7 cellular contexts compared by ENCODE assay signal in the genomic region with DNA sequence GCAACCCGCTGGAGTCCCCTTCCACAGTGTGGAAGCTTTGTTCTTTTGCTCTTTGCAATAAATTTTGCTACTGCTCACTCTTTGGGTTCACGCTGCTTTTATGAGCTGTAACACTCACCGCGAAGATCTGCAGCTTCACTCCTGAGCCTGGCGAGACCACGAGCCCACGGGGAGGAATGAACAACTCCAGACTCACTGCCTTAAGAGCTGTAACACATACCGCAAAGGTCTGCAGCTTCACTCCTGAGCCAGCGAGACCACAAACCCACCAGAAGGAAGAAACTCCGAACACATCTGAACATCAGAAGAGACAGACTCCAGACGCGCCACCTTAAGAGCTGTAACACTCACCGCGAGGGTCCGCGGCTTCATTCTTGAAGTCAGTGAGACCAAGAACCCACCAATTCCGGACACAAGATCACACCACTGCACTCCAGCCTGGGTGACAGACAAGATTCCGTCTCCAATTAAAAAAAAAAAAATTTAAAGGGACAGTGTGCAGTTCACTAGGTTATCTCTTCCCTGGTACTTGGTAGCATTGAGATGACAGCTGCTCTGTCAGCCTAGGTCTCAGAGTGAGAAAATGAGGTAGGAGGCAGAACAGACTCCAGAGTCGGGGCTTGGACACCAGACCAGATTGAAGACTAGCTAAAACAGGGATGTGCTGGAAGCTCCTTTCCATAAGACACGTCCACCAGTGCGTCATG. TPM values are rescaled to one million over a fixed set of nuclear protein-coding genes. Genes with fewer than 3 reads are reported as not detected.
A peak's percentile ranks its signal among the peaks of the same experiment; 100 is the strongest.
DNase-seq lines count a peak whose midpoint lies in the region; ATAC-seq, FAIRE-seq and TF ChIP-seq lines count a peak whose summit lies in the region.
"Not testable (repeated sequence)": the region's sequence is repeated elsewhere in the genome, so short reads cannot be mapped to it uniquely, and the experiment has no call there.

No MANE protein-coding gene starts in this region.

- not testable (repeated sequence) for H3K36me3 Mint-ChIP-seq in CD8-positive, alpha-beta memory T cell; T-helper 1 cell treated with Interleukin-12 subunit alpha and Interleukin-12 subunit beta and Interleukin-4 antibody, amounts not matched to agents 30 μg/mL and 1 μg/mL, for 36 hours (ENCODE audit: low read depth); activated CD4-positive, alpha-beta memory T cell treated with anti-CD3 and anti-CD28 coated beads, Interleukin-2, amount 10 ng/mL, durations not matched to agents 7 days and 5 days (ENCODE audit: low read depth); activated T-cell treated with anti-CD3 and anti-CD28 coated beads, Interleukin-2, amount 50 U/mL, for 4 hours (ENCODE audit: insufficient read depth); activated naive CD4-positive, alpha-beta T cell treated with anti-CD3 and anti-CD28 coated beads, Interleukin-2, amount 10 ng/mL, durations not matched to agents 7 days and 5 days; natural killer cell treated with Interleukin-12 subunit alpha and Interleukin-12 subunit beta and Interleukin-15 and Interleukin-18, amount 100 ng/mL, for 72 hours

- H2AFZ ChIP-seq in K562 (ENCODE audit: low read depth, low read length), result not testable (repeated sequence)

- TF ChIP-seq POLR2A in K562 (conservative IDR thresholded peaks at IDR 0.05), result not testable (repeated sequence)

- TF ChIP-seq RAD21 in K562 (CRISPR knock-in tag; conservative IDR thresholded peaks at IDR 0.05 in 1 of 2, IDR thresholded peaks at IDR 0.05 in 1 of 2), result not testable (repeated sequence)

- FAIRE-seq in K562 (lab: Jason Lieb, UNC), result not testable (repeated sequence)

- not testable (repeated sequence) for H3K27me3 ChIP-seq in CD8-positive, alpha-beta memory T cell (ENCODE audit: insufficient read depth, low read length, poor library complexity, severe bottlenecking)
- H3K27me3 ChIP-seq in K562 (ENCODE audit: control insufficient read depth in 2 of 2, insufficient read depth in 2 of 2, low read length in 2 of 2), result peaks cover 11 to 12% of the 10 kb centered on the region in 2 experiments; a peak in 3 of 5 replicates

- H3K4me2 ChIP-seq in K562 (ENCODE audit: insufficient read depth, low read length), result not testable (repeated sequence)

- peak; percentile 34 to 63 for ATAC-seq in activated T-cell treated with anti-CD3 and anti-CD28 coated beads, Interleukin-2, amount 50 U/mL, for 4 hours
- not testable (repeated sequence) for ATAC-seq in K562; natural killer cell treated with Interleukin-12 subunit alpha and Interleukin-12 subunit beta and Interleukin-15 and Interleukin-18, amount 100 ng/mL, for 72 hours

- in situ Hi-C loops in K562 (cut with MboI), result not testable (repeated sequence)

- intact Hi-C loops in K562 (cut with micrococcal nuclease), result not testable (repeated sequence)

- 37% methylated on average over 14 of the region's 21 CpGs for WGBS in K562 (ENCODE audit: insufficient coverage, low coverage, missing lambda C conversion rate)

- TSS peak; percentile 84 for BruUV-seq in K562 (replicated peaks; lab: Mats Ljungman, UMichigan)

- TF ChIP-seq EP300 in K562 (IDR thresholded peaks at IDR 0.05; ENCODE audit: low read length), result not testable (repeated sequence)

- not testable (repeated sequence) for H3K9ac ChIP-seq in K562 (ENCODE audit: insufficient read depth in 1 of 2, low read depth in 2 of 2, low read length in 2 of 2)

- not testable (repeated sequence) for H3K9me1 ChIP-seq in K562 (ENCODE audit: control insufficient read depth, insufficient read depth, low read length)

- H3K4me3 ChIP-seq in CD8-positive, alpha-beta memory T cell (ENCODE audit: low read length), result peak overlapping the region; percentile 12
- H3K4me3 ChIP-seq in K562, result not testable (repeated sequence)

- H3K27ac ChIP-seq in CD8-positive, alpha-beta memory T cell (ENCODE audit: low read depth, low read length); K562 (ENCODE audit: extremely low read depth, low read depth, low read length): not testable (repeated sequence)

- H3K27me3 Mint-ChIP-seq in CD8-positive, alpha-beta memory T cell, result peaks cover 17 to 26% of the 10 kb centered on the region in 2 donors
- H3K27me3 Mint-ChIP-seq in T-helper 1 cell treated with Interleukin-12 subunit alpha and Interleukin-12 subunit beta and Interleukin-4 antibody, amounts not matched to agents 30 μg/mL and 1 μg/mL, for 36 hours (ENCODE audit: low read depth), result peaks cover 33% of the 10 kb centered on the region
- peaks cover 13% of the 10 kb centered on the region for H3K27me3 Mint-ChIP-seq in activated CD4-positive, alpha-beta memory T cell treated with anti-CD3 and anti-CD28 coated beads, Interleukin-2, amount 10 ng/mL, durations not matched to agents 7 days and 5 days
- peaks cover 29% of the 10 kb centered on the region for H3K27me3 Mint-ChIP-seq in activated T-cell treated with anti-CD3 and anti-CD28 coated beads, Interleukin-2, amount 50 U/mL, for 4 hours (ENCODE audit: low read depth)
- peaks cover 63% of the 10 kb centered on the region for H3K27me3 Mint-ChIP-seq in activated naive CD4-positive, alpha-beta T cell treated with anti-CD3 and anti-CD28 coated beads, Interleukin-2, amount 10 ng/mL, durations not matched to agents 7 days and 5 days
- peaks cover 14 to 15% of the 10 kb centered on the region in 2 donors for H3K27me3 Mint-ChIP-seq in natural killer cell treated with Interleukin-12 subunit alpha and Interleukin-12 subunit beta and Interleukin-15 and Interleukin-18, amount 100 ng/mL, for 72 hours

- H3K27ac Mint-ChIP-seq in CD8-positive, alpha-beta memory T cell, result peak overlapping the region; percentile 1 to 96 (median 88)
- H3K27ac Mint-ChIP-seq in T-helper 1 cell treated with Interleukin-12 subunit alpha and Interleukin-12 subunit beta and Interleukin-4 antibody, amounts not matched to agents 30 μg/mL and 1 μg/mL, for 36 hours, result peak overlapping the region; percentile 11
- H3K27ac Mint-ChIP-seq in activated CD4-positive, alpha-beta memory T cell treated with anti-CD3 and anti-CD28 coated beads, Interleukin-2, amount 10 ng/mL, durations not matched to agents 7 days and 5 days, result not testable (repeated sequence)
- H3K27ac Mint-ChIP-seq in activated naive CD4-positive, alpha-beta T cell treated with anti-CD3 and anti-CD28 coated beads, Interleukin-2, amount 10 ng/mL, durations not matched to agents 7 days and 5 days, result peak overlapping the region; percentile 29
- H3K27ac Mint-ChIP-seq in natural killer cell treated with Interleukin-12 subunit alpha and Interleukin-12 subunit beta and Interleukin-15 and Interleukin-18, amount 100 ng/mL, for 72 hours, result peak overlapping the region in 1 of 2 donors; percentile 34

- CTCF ChIA-PET in CD8-positive, alpha-beta memory T cell (lab: Charles Lee), result interaction anchor here (3.9 kb wide), 1 partner anchor 233 kb away, joined by 19 read pairs; no protein-coding TSS in a partner anchor
- CTCF ChIA-PET in activated CD4-positive, alpha-beta memory T cell treated with anti-CD3 and anti-CD28 coated beads, Interleukin-2, amount 10 ng/mL, durations not matched to agents 7 days and 5 days (lab: Charles Lee), result interaction anchor here (1.3 kb wide), 1 partner anchor 108 kb away, joined by 5 read pairs; no protein-coding TSS in a partner anchor
- CTCF ChIA-PET in activated naive CD4-positive, alpha-beta T cell treated with anti-CD3 and anti-CD28 coated beads, Interleukin-2, amount 10 ng/mL, durations not matched to agents 7 days and 5 days (lab: Charles Lee); K562 (lab: Yijun Ruan, JAX; ENCODE audit: low intra/inter-chr PET ratio): not testable (repeated sequence)

- H3K9me3 ChIP-seq in CD8-positive, alpha-beta memory T cell (ENCODE audit: low read length); K562 (replicated peaks; ENCODE audit: control insufficient read depth, insufficient read depth, low read depth, low read length): not testable (repeated sequence)

- H3K4me1 Mint-ChIP-seq in CD8-positive, alpha-beta memory T cell, result peaks cover 15 to 21% (median 19%) of the 10 kb centered on the region in 3 donors
- H3K4me1 Mint-ChIP-seq in T-helper 1 cell treated with Interleukin-12 subunit alpha and Interleukin-12 subunit beta and Interleukin-4 antibody, amounts not matched to agents 30 μg/mL and 1 μg/mL, for 36 hours (ENCODE audit: low read depth), result peaks cover 11% of the 10 kb centered on the region
- not testable (repeated sequence) for H3K4me1 Mint-ChIP-seq in activated CD4-positive, alpha-beta memory T cell treated with anti-CD3 and anti-CD28 coated beads, Interleukin-2, amount 10 ng/mL, durations not matched to agents 7 days and 5 days; activated T-cell treated with anti-CD3 and anti-CD28 coated beads, Interleukin-2, amount 50 U/mL, for 4 hours (ENCODE audit: low read depth)
- H3K4me1 Mint-ChIP-seq in activated naive CD4-positive, alpha-beta T cell treated with anti-CD3 and anti-CD28 coated beads, Interleukin-2, amount 10 ng/mL, durations not matched to agents 7 days and 5 days, result peaks cover 25% of the 10 kb centered on the region
- H3K4me1 Mint-ChIP-seq in natural killer cell treated with Interleukin-12 subunit alpha and Interleukin-12 subunit beta and Interleukin-15 and Interleukin-18, amount 100 ng/mL, for 72 hours (ENCODE audit: low read depth in 2 of 2), result peaks cover 11 to 13% of the 10 kb centered on the region in 2 donors

- DNase-seq in CD8-positive, alpha-beta memory T cell, result peak in 1 of 5 donors; percentile 34
- not testable (repeated sequence) for DNase-seq in activated CD4-positive, alpha-beta memory T cell treated with anti-CD3 and anti-CD28 coated beads, Interleukin-2, amount 10 ng/mL, durations not matched to agents 7 days and 5 days; activated T-cell treated with anti-CD3 and anti-CD28 coated beads, Interleukin-2, amount 50 U/mL, for 4 hours; activated naive CD4-positive, alpha-beta T cell treated with anti-CD3 and anti-CD28 coated beads, Interleukin-2, amount 10 ng/mL, durations not matched to agents 7 days and 5 days; K562 (ENCODE audit: extremely low read depth in 1 of 4, low spot score in 3 of 4); natural killer cell treated with Interleukin-12 subunit alpha and Interleukin-12 subunit beta and Interleukin-15 and Interleukin-18, amount 100 ng/mL, for 72 hours (ENCODE audit: low spot score)

- not testable (repeated sequence) for H3K4me1 ChIP-seq in CD8-positive, alpha-beta memory T cell (ENCODE audit: insufficient read depth, low read length); K562 (replicated peaks in 1 of 2; ENCODE audit: control insufficient read depth in 2 of 2, insufficient read depth in 2 of 2, low read length in 2 of 2)

- not testable (repeated sequence) for H3K9me3 Mint-ChIP-seq in CD8-positive, alpha-beta memory T cell; T-helper 1 cell treated with Interleukin-12 subunit alpha and Interleukin-12 subunit beta and Interleukin-4 antibody, amounts not matched to agents 30 μg/mL and 1 μg/mL, for 36 hours; activated CD4-positive, alpha-beta memory T cell treated with anti-CD3 and anti-CD28 coated beads, Interleukin-2, amount 10 ng/mL, durations not matched to agents 7 days and 5 days; activated T-cell treated with anti-CD3 and anti-CD28 coated beads, Interleukin-2, amount 50 U/mL, for 4 hours; activated naive CD4-positive, alpha-beta T cell treated with anti-CD3 and anti-CD28 coated beads, Interleukin-2, amount 10 ng/mL, durations not matched to agents 7 days and 5 days; natural killer cell treated with Interleukin-12 subunit alpha and Interleukin-12 subunit beta and Interleukin-15 and Interleukin-18, amount 100 ng/mL, for 72 hours

- H3K4me3 Mint-ChIP-seq in CD8-positive, alpha-beta memory T cell, result peak overlapping the region; percentile 75 to 91 (median 85)
- peak overlapping the region; percentile 82 for H3K4me3 Mint-ChIP-seq in T-helper 1 cell treated with Interleukin-12 subunit alpha and Interleukin-12 subunit beta and Interleukin-4 antibody, amounts not matched to agents 30 μg/mL and 1 μg/mL, for 36 hours
- peak overlapping the region; percentile 60 for H3K4me3 Mint-ChIP-seq in activated CD4-positive, alpha-beta memory T cell treated with anti-CD3 and anti-CD28 coated beads, Interleukin-2, amount 10 ng/mL, durations not matched to agents 7 days and 5 days
- peak overlapping the region; percentile 71 for H3K4me3 Mint-ChIP-seq in activated T-cell treated with anti-CD3 and anti-CD28 coated beads, Interleukin-2, amount 50 U/mL, for 4 hours
- H3K4me3 Mint-ChIP-seq in activated naive CD4-positive, alpha-beta T cell treated with anti-CD3 and anti-CD28 coated beads, Interleukin-2, amount 10 ng/mL, durations not matched to agents 7 days and 5 days, result peak overlapping the region; percentile 54
- H3K4me3 Mint-ChIP-seq in natural killer cell treated with Interleukin-12 subunit alpha and Interleukin-12 subunit beta and Interleukin-15 and Interleukin-18, amount 100 ng/mL, for 72 hours, result peak overlapping the region; percentile 85

- POLR2A ChIA-PET in CD8-positive, alpha-beta memory T cell (lab: Charles Lee), result interaction anchor here (0.6 to 1.3 kb wide), 2 partner anchors 8 to 68 kb away, joined by 4 to 7 read pairs; a partner anchor contains a TSS
- POLR2A ChIA-PET in activated CD4-positive, alpha-beta memory T cell treated with anti-CD3 and anti-CD28 coated beads, Interleukin-2, amount 10 ng/mL, durations not matched to agents 7 days and 5 days (lab: Charles Lee), result interaction anchor here (1.6 kb wide), 1 partner anchor 8 kb away, joined by 8 read pairs; a partner anchor contains a TSS
- POLR2A ChIA-PET in K562 (lab: Yijun Ruan, JAX), result interaction anchor here (0.7 to 0.8 kb wide), 2 partner anchors 169 to 236 kb away, joined by 3 to 4 read pairs; no protein-coding TSS in a partner anchor

- H3K79me2 ChIP-seq in K562 (ENCODE audit: control insufficient read depth, insufficient read depth, low read length), result not testable (repeated sequence)

- H3K36me3 ChIP-seq in CD8-positive, alpha-beta memory T cell (ENCODE audit: insufficient read depth, low read length); K562 (ENCODE audit: control insufficient read depth, insufficient read depth, low read length): not testable (repeated sequence)

- not testable (repeated sequence) for TF ChIP-seq CTCF in K562 (IDR thresholded peaks at IDR 0.05 in 2 of 3, conservative IDR thresholded peaks at IDR 0.05 in 1 of 3; ENCODE audit: insufficient read depth in 2 of 3, low read depth in 1 of 3, low read length in 3 of 3)

- H4K20me1 ChIP-seq in K562 (replicated peaks; ENCODE audit: control insufficient read depth, insufficient read depth, low read length), result not testable (repeated sequence)

RNA-seq across cellular contexts. Expression of a gene that starts 8.1 kb away (rescaled TPM):
- total RNA-seq in CD8-positive, alpha-beta memory T cell, result 100 to 1,000 TPM; 269 to 281 TPM
- 140 TPM for polyA plus RNA-seq in CD8-positive, alpha-beta memory T cell
- total RNA-seq in activated CD4-positive, alpha-beta memory T cell treated with anti-CD3 and anti-CD28 coated beads, Interleukin-2, amount 10 ng/mL, durations not matched to agents 7 days and 5 days, result 100 to 1,000 TPM; 121 to 129 TPM
- 100 to 1,000 TPM; 236 to 259 (median 237) TPM for total RNA-seq in activated T-cell treated with anti-CD3 and anti-CD28 coated beads, Interleukin-2, amount 50 U/mL, for 4 hours
- 45.7 and 91.9 TPM in 2 replicates for total RNA-seq in K562 (2011; cell fraction: chromatin; rRNA removed; ENCODE audit: low replicate concordance)
- total RNA-seq in K562 (2011; cell fraction: nucleolus; rRNA removed), result 29.2 and 32.2 TPM in 2 replicates
- total RNA-seq in K562 (2011; cell fraction: nucleoplasm; rRNA removed), result 60.5 and 91.6 TPM in 2 replicates
- total RNA-seq in K562 (2014; rRNA removed), result 303 and 310 TPM in 2 replicates
- total RNA-seq in K562 (2014; rRNA removed; fragmentation: Illumina TruSeq; extraction: Trizol), result 269 and 303 TPM in 2 replicates
- 305 TPM in 2 replicates for total RNA-seq in K562 (2015; rRNA removed; fragmentation: Illumina TruSeq; extraction: Trizol)
- 188 and 196 TPM in 2 replicates for total RNA-seq in K562 (2021)
- polyA plus RNA-seq in K562 (2011; rRNA removed), result 88.3 and 122 TPM in 2 replicates
- 55.9 and 73.1 TPM in 2 replicates for polyA plus RNA-seq in K562 (2011; cell fraction: cytosol; rRNA removed)
- 87.4 and 131 TPM in 2 replicates for polyA plus RNA-seq in K562 (2011; cell fraction: nucleus; rRNA removed)
- polyA plus RNA-seq in K562 (2012), result 161 and 381 TPM in 2 replicates
- polyA plus RNA-seq in K562 (2014; fragmentation: Illumina TruSeq; extraction: Trizol), result 308 and 322 TPM in 2 replicates
- polyA plus RNA-seq in K562 (2014; fragmentation: Nextera tagmentation; extraction: Ambion mirVana), result 100 to 1,000 TPM; 136 to 185 TPM
- 279 and 322 TPM in 2 replicates for polyA plus RNA-seq in K562 (2014; rRNA removed)
- polyA minus RNA-seq in K562 (2011; rRNA and poly(A)+ RNA removed), result 42.9 and 46.1 TPM in 2 replicates
- polyA minus RNA-seq in K562 (2011; cell fraction: cytosol; rRNA and poly(A)+ RNA removed), result 39.9 and 64.4 TPM in 2 replicates
- polyA minus RNA-seq in K562 (2011; cell fraction: nucleus; rRNA and poly(A)+ RNA removed), result 17.5 and 34.4 TPM in 2 replicates
- total RNA-seq in natural killer cell treated with Interleukin-12 subunit alpha and Interleukin-12 subunit beta and Interleukin-15 and Interleukin-18, amount 100 ng/mL, for 72 hours, result 10 to 100 TPM; 71.8 to 80.9 TPM
